In genomic region chr14:75175677-75176141, GRCh38 we compare ENCODE assay signal across 10 cellular contexts. TPM values are rescaled to one million over a fixed set of nuclear protein-coding genes. Genes with fewer than 3 reads are reported as not detected.
DNase-seq lines count a peak whose midpoint lies in the region; ATAC-seq, FAIRE-seq and TF ChIP-seq lines count a peak whose summit lies in the region.
"Had no signal": no experiment of that assay in that cellular context is flagged by ENCODE, and none has a peak within 500 bp of the region (broad histone marks: within the 10 kb centered on the region; RNA-seq: fewer than 3 reads in every experiment).

No MANE protein-coding gene starts in this region.

- no peak for TF ChIP-seq EP300 in GM12878 (IDR thresholded peaks at IDR 0.05; ENCODE audit: borderline replicate concordance in 1 of 2, control insufficient read depth in 1 of 2, low read depth in 2 of 2, low read length in 2 of 2)

- peak overlapping the region; percentile 80 for H3K4me3 ChIP-seq in GM12878
- peak overlapping the region; percentile 73 for H3K4me3 ChIP-seq in mononuclear cell (ENCODE audit: low read length)

- TF ChIP-seq RAD21 in GM12878 (IDR thresholded peaks at IDR 0.05; ENCODE audit: insufficient read depth, low read depth, low read length): no peak

- H3K27me3 ChIP-seq in GM12878 (replicated peaks in 1 of 2; ENCODE audit: control insufficient read depth in 2 of 2, insufficient read depth in 2 of 2, low read length in 1 of 2) (no peaks in the 10 kb centered on the region), mononuclear cell (ENCODE audit: insufficient read depth, low read length) (no peaks in the 10 kb centered on the region)

- SMC1A ChIA-PET in GM12878 (lab: Charles Lee; ENCODE audit: uncharacterized antibody, unreplicated experiment): interaction anchor here (0.6 to 1.8 kb wide), 3 partner anchors 48 to 120 kb away, joined by 3 to 6 read pairs (median 5); no protein-coding TSS in a partner anchor

- CTCF ChIA-PET in GM12878 (lab: Yijun Ruan, JAX): interaction anchor here (1.1 kb wide), 1 partner anchor 37 kb away, joined by 6 read pairs; no protein-coding TSS in a partner anchor

- RAD21 ChIA-PET in GM12878 (lab: Charles Lee; ENCODE audit: unreplicated experiment): interaction anchor here (1.1 kb wide), 1 partner anchor 49 kb away, joined by 4 read pairs; the partner anchor contains the start of gene NEK9

- H3K9me3 ChIP-seq in GM12878 (replicated peaks; ENCODE audit: control insufficient read depth, insufficient read depth, low read length) (no peaks in the 10 kb centered on the region; the same call in 2 of the 3 replicates), mononuclear cell (ENCODE audit: low read depth, low read length) (no peaks in the 10 kb centered on the region)

- DNase-seq in NCI-H510A treated with DMSO at 0.1 percent for 48 hours (lab: John Stamatoyannopoulos, UW) (peak; percentile 53), NCI-H510A (lab: John Stamatoyannopoulos, UW) (no peak), GM12878 (ENCODE audit: low read depth, low spot score) (no peak), NCI-H345 (lab: John Stamatoyannopoulos, UW) (no peak), HPDE6-E6E7 (ENCODE audit: extremely low spot score) (no peak)

- in situ Hi-C loops in GM12878 (cut with MboI): no loop called here

- no TSS peak for BruUV-seq in GM12878 (replicated peaks; lab: Mats Ljungman, UMichigan)

- H3K9ac ChIP-seq in GM12878 (ENCODE audit: control insufficient read depth, insufficient read depth, low read length): peak overlapping the region; percentile 89

- H3K36me3 ChIP-seq in GM12878 (ENCODE audit: control insufficient read depth in 2 of 2, insufficient read depth in 2 of 2, low read length in 1 of 2): peaks cover 0 to 4% of the 10 kb centered on the region in 2 experiments; a peak in 1 of 4 replicates

- intact Hi-C loops in GM12878 (cut with micrococcal nuclease; ENCODE audit: unreplicated experiment): loop anchor here (5.0 to 10.0 kb wide), 3 partner anchors 47 to 799 kb away; no protein-coding TSS in a partner anchor

- peaks cover 48% of the 10 kb centered on the region for H3K79me2 ChIP-seq in GM12878 (ENCODE audit: control insufficient read depth, insufficient read depth, low read length)

- H3K4me1 ChIP-seq in GM12878 (ENCODE audit: control insufficient read depth, insufficient read depth, low read length) (no peaks in the 10 kb centered on the region; the same call in 1 of the 2 replicates), mononuclear cell (ENCODE audit: insufficient read depth, low read length) (peaks cover 44% of the 10 kb centered on the region)

- FAIRE-seq in GM12878 (lab: Jason Lieb, UNC): peak; percentile 69
- FAIRE-seq: A204.1, colon had no signal

- H4K20me1 ChIP-seq in GM12878 (ENCODE audit: control insufficient read depth, insufficient read depth): no peaks in the 10 kb centered on the region; the same call in none of the 2 replicates

- H3K4me2 ChIP-seq in GM12878 (ENCODE audit: control insufficient read depth, insufficient read depth): peak overlapping the region; percentile 79

- ATAC-seq in HG03460 (IDR thresholded peaks at IDR 0.05; ENCODE audit: unreplicated experiment): peak; percentile 6
- peak; percentile 16 for ATAC-seq in GM12878
- no peak for ATAC-seq in HG02571 (IDR thresholded peaks at IDR 0.05; ENCODE audit: unreplicated experiment)

- WGBS in GM12878 (ENCODE audit: insufficient coverage, insufficient replicate concordance, low lambda C conversion rate, missing lambda C conversion rate): under 1% methylated on average over 10 of the region's 10 CpGs

- no peak for TF ChIP-seq POLR2A in GM12878 (IDR thresholded peaks at IDR 0.05; ENCODE audit: low read depth, low read length)

- TF ChIP-seq CTCF in GM12878 (IDR thresholded peaks at IDR 0.05 in 2 of 3, conservative IDR thresholded peaks at IDR 0.05 in 1 of 3; ENCODE audit: control insufficient read depth in 2 of 3, extremely low read depth in 1 of 3, insufficient read depth in 1 of 3, low read depth in 3 of 3, low read length in 3 of 3): no peak

- H2AFZ ChIP-seq in GM12878 (ENCODE audit: control insufficient read depth, low read depth, low read length): peak overlapping the region; percentile 100

- POLR2A ChIA-PET in GM12878 (lab: Charles Lee): interaction anchor here (0.5 to 1.4 kb wide), 5 partner anchors 20 to 101 kb away, joined by 3 to 5 read pairs (median 3); no protein-coding TSS in a partner anchor

- H3K27ac ChIP-seq in GM12878 (ENCODE audit: control insufficient read depth, insufficient read depth): peak overlapping the region; percentile 99

TF ChIP-seq in GM12878, 131 proteins besides CTCF, POLR2A, EP300 and RAD21 (continues in another document):
- TF ChIP-seq ZNF274 (IDR thresholded peaks at IDR 0.05; ENCODE audit: insufficient read depth, insufficient read length) (no peak), CUX1 (IDR thresholded peaks at IDR 0.05; ENCODE audit: insufficient replicate concordance, low read depth, low read length) (no peak), SRF (IDR thresholded peaks at IDR 0.05; ENCODE audit: low read depth in 2 of 2, low read length in 2 of 2) (peak in 1 of 2 experiments; percentile 95; a peak in 2 of 4 replicates), STAT3 (IDR thresholded peaks at IDR 0.05; ENCODE audit: low read depth, low read length) (no peak)

RNA-seq across cellular contexts. Expression of gene TMED10, which starts 0.7 kb away (rescaled TPM):
- total RNA-seq in GM12878 (2013; cell fraction: nucleolus; rRNA removed): 138 and 145 TPM in 2 replicates
- total RNA-seq in GM12878 (2014; rRNA removed): 99.8 and 107 TPM in 2 replicates
- 106 and 109 TPM in 2 replicates for total RNA-seq in GM12878 (2014; rRNA removed; fragmentation: Illumina TruSeq; extraction: Trizol)
- 147 and 161 TPM in 2 replicates for total RNA-seq in GM12878 (2021)
- 99.6 TPM for polyA plus RNA-seq in GM12878 (2011; ENCODE audit: low read depth)
- 199 and 223 TPM in 2 replicates for polyA plus RNA-seq in GM12878 (2011; rRNA removed)
- polyA plus RNA-seq in GM12878 (2011; cell fraction: cytosol; rRNA removed): 154 and 164 TPM in 2 replicates
- polyA plus RNA-seq in GM12878 (2011; cell fraction: nucleus; rRNA removed): 56.4 and 83.3 TPM in 2 replicates
- 95.7 and 127 TPM in 2 replicates for polyA plus RNA-seq in GM12878 (2012)
- polyA plus RNA-seq in GM12878 (2014; fragmentation: Illumina TruSeq; extraction: Trizol): 169 and 214 TPM in 2 replicates
- 100 to 1,000 TPM; 150 to 270 TPM for polyA plus RNA-seq in GM12878 (2014; fragmentation: Nextera tagmentation; extraction: Ambion mirVana)
- 115 and 121 TPM in 2 replicates for polyA plus RNA-seq in GM12878 (2014; rRNA removed)
- polyA plus RNA-seq in GM12878 (2016; fragmentation: Nextera tagmentation; extraction: Ambion mirVana): 100 to 1,000 TPM; 244 to 254 TPM
- polyA minus RNA-seq in GM12878 (2011; rRNA and poly(A)+ RNA removed): 340 and 413 TPM in 2 replicates
- polyA minus RNA-seq in GM12878 (2011; cell fraction: cytosol; rRNA and poly(A)+ RNA removed): 110 and 126 TPM in 2 replicates
- polyA minus RNA-seq in GM12878 (2011; cell fraction: nucleus; rRNA and poly(A)+ RNA removed): 38.0 and 52.0 TPM in 2 replicates
- 180 TPM for total RNA-seq in mononuclear cell

RNA-seq across cellular contexts. Expression of gene NEK9, which starts 48.9 kb away (rescaled TPM):
- 102 and 108 TPM in 2 replicates for total RNA-seq in GM12878 (2013; cell fraction: nucleolus; rRNA removed)
- total RNA-seq in GM12878 (2014; rRNA removed) (39.8 and 48.1 TPM in 2 replicates), GM12878 (2014; rRNA removed; fragmentation: Illumina TruSeq; extraction: Trizol) (24.7 and 26.9 TPM in 2 replicates), GM12878 (2021) (78.8 and 83.0 TPM in 2 replicates), mononuclear cell (33.3 TPM)
- 25.6 TPM for polyA plus RNA-seq in GM12878 (2011; ENCODE audit: low read depth)
- polyA plus RNA-seq in GM12878 (2011; rRNA removed) (51.3 and 60.0 TPM in 2 replicates), GM12878 (2014; fragmentation: Illumina TruSeq; extraction: Trizol) (43.0 and 55.3 TPM in 2 replicates), GM12878 (2014; fragmentation: Nextera tagmentation; extraction: Ambion mirVana) (10 to 100 TPM in 1 of 2 experiments, 1 to 10 TPM in 1; 6.0 to 15.7 TPM), GM12878 (2014; rRNA removed) (61.9 and 64.5 TPM in 2 replicates), GM12878 (2016; fragmentation: Nextera tagmentation; extraction: Ambion mirVana) (10 to 100 TPM; 43.4 to 46.1 TPM)
- polyA plus RNA-seq in GM12878 (2011; cell fraction: cytosol; rRNA removed): 21.7 and 34.4 TPM in 2 replicates
- polyA plus RNA-seq in GM12878 (2011; cell fraction: nucleus; rRNA removed): 51.1 and 77.0 TPM in 2 replicates
- 34.2 and 38.4 TPM in 2 replicates for polyA plus RNA-seq in GM12878 (2012)
- polyA minus RNA-seq in GM12878 (2011; rRNA and poly(A)+ RNA removed): 41.1 and 51.6 TPM in 2 replicates
- polyA minus RNA-seq in GM12878 (2011; cell fraction: cytosol; rRNA and poly(A)+ RNA removed): 17.5 and 17.6 TPM in 2 replicates
- 26.8 and 65.3 TPM in 2 replicates for polyA minus RNA-seq in GM12878 (2011; cell fraction: nucleus; rRNA and poly(A)+ RNA removed)
